24 cellular contexts compared by ENCODE assay signal in the genomic region with DNA sequence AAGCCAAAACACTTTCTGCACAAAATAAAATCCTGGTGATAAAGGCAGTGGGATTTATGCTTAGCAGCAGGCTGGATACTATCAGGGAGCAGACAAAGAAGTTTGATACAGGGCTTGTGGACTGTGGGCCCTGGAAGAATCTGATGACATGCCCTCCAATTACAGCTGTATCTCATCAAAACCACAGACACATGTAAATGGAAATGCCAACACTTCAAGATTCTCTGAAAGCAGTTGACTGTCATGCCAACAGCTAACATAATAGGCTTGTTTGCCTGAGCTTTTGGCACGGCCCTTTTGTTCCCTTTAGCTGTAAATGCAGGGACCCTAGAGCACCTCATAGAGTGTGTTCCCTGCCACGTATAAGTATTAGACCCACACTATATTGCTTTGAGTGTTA.
"Had no signal": no experiment of that assay in that cellular context is flagged by ENCODE, and none has a peak within 500 bp of the region (broad histone marks: within the 10 kb centered on the region; RNA-seq: fewer than 3 reads in every experiment).

No MANE protein-coding gene starts in this region.

- H3K36me3 Mint-ChIP-seq: immature natural killer cell; natural killer cell; stimulated activated effector memory CD8-positive, alpha-beta T cell treated with anti-CD3 and anti-CD28 coated beads, Interleukin-12 subunit alpha, Interleukin-12 subunit beta, amount 100 ng/mL, for 72 hours; type B pancreatic cell had no signal

- H3K4me1 ChIP-seq: esophagus squamous epithelium, lower lobe of right lung, parathyroid adenoma, prostate gland, right atrium auricular region, stomach, tibial artery had no signal

- ATAC-seq: effector memory CD8-positive, alpha-beta T cell; left colon; left ventricle myocardium superior; lower lobe of right lung; natural killer cell; sciatic nerve; stimulated activated effector memory CD8-positive, alpha-beta T cell treated with anti-CD3 and anti-CD28 coated beads, Interleukin-12 subunit alpha, Interleukin-12 subunit beta, amount 100 ng/mL, for 72 hours had no signal

- H3K79me2 ChIP-seq: parathyroid adenoma had no signal

- H3K27ac Mint-ChIP-seq: effector memory CD8-positive, alpha-beta T cell; immature natural killer cell; natural killer cell; stimulated activated effector memory CD8-positive, alpha-beta T cell treated with anti-CD3 and anti-CD28 coated beads, Interleukin-12 subunit alpha, Interleukin-12 subunit beta, amount 100 ng/mL, for 72 hours; type B pancreatic cell had no signal

- H3K27ac ChIP-seq: esophagus squamous epithelium, lower lobe of right lung, neutrophil, parathyroid adenoma, prostate gland, right atrium auricular region, stomach, tibial artery had no signal

- H2AFZ ChIP-seq: parathyroid adenoma had no signal

- H3K4me3 Mint-ChIP-seq: effector memory CD8-positive, alpha-beta T cell; immature natural killer cell; natural killer cell; neural crest cell; stimulated activated effector memory CD8-positive, alpha-beta T cell treated with anti-CD3 and anti-CD28 coated beads, Interleukin-12 subunit alpha, Interleukin-12 subunit beta, amount 100 ng/mL, for 72 hours; type B pancreatic cell had no signal

- H3K9me3 Mint-ChIP-seq: effector memory CD8-positive, alpha-beta T cell; immature natural killer cell; natural killer cell; neural crest cell; stimulated activated effector memory CD8-positive, alpha-beta T cell treated with anti-CD3 and anti-CD28 coated beads, Interleukin-12 subunit alpha, Interleukin-12 subunit beta, amount 100 ng/mL, for 72 hours; type B pancreatic cell had no signal

- H3K27me3 ChIP-seq: esophagus squamous epithelium, right atrium auricular region, stomach, tibial artery had no signal

- H3K4me3 ChIP-seq: esophagus squamous epithelium, lower lobe of right lung, prostate gland, right atrium auricular region, stomach, tibial artery had no signal

- H3K9me3 ChIP-seq: esophagus squamous epithelium, lower lobe of right lung, neutrophil, prostate gland, right atrium auricular region, stomach, tibial artery had no signal

- DNase-seq: cortex of kidney; effector memory CD8-positive, alpha-beta T cell; erythroblast; esophagus squamous epithelium; hypothalamus; immature natural killer cell; islet precursor cell; left colon; left ventricle myocardium superior; lower lobe of right lung; natural killer cell; stimulated activated CD4-positive, alpha-beta T cell treated with anti-CD3 and anti-CD28 coated beads, Interleukin-2, amount 100 ng/mL, for 24 hours; stimulated activated CD4-positive, alpha-beta T cell treated with anti-CD3 and anti-CD28 coated beads, Interleukin-4, amount 100 ng/mL, for 24 hours; stimulated activated naive CD4-positive, alpha-beta T cell treated with Interleukin-2 at 50 U/mL for 16 hours; stomach; tibial artery had no signal

- H3K36me3 ChIP-seq: esophagus squamous epithelium, lower lobe of right lung, neutrophil, prostate gland, right atrium auricular region, stomach, tibial artery had no signal

- H3K4me1 Mint-ChIP-seq: immature natural killer cell; natural killer cell; neural crest cell; stimulated activated effector memory CD8-positive, alpha-beta T cell treated with anti-CD3 and anti-CD28 coated beads, Interleukin-12 subunit alpha, Interleukin-12 subunit beta, amount 100 ng/mL, for 72 hours had no signal
